26 cellular contexts compared by ENCODE assay signal in the genomic region with DNA sequence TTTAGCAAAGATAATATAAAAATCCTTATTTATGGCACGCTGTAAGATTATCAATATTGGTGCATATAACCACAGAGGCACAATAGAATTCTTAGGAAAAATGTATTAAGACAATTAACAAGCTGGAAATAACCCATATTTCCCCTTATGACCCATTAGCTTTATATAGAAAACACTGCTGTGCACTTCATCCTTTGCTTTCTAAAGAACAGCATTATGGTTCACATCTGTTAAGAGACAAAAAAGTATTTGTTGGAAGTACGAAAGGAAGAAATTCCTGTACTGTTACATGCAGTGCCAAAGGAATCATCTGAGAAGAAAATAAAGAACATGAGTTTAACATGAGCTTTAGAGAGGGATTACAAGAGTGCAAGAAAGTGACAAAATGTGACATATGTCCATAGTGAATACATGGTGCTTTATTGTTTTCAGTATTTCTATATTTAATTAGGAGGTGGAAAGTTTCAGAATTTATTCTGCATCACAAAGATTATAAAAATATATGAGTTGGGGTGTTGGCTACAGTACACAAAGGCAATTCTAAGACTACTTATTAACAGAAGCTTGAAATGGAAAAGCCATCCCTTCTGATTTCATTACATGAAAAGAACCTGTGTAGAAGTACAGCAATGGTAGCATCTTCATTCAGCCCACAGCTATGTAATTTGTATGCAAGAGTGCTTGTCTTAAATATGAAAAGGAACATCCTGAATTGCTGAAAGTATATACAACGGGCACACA. TPM values are rescaled to one million over a fixed set of nuclear protein-coding genes. Genes with fewer than 3 reads are reported as not detected.
A peak's percentile ranks its signal among the peaks of the same experiment; 100 is the strongest.
DNase-seq lines count a peak whose midpoint lies in the region; ATAC-seq lines count a peak whose summit lies in the region.
"Had no signal": no experiment of that assay in that cellular context is flagged by ENCODE, and none has a peak within 500 bp of the region (broad histone marks: within the 10 kb centered on the region; RNA-seq: fewer than 3 reads in every experiment).

No MANE protein-coding gene starts in this region.

- CTCF ChIA-PET in activated CD4-positive, alpha-beta T cell treated with anti-CD3 and anti-CD28 coated beads for 36 hours (lab: Charles Lee), result interaction anchor here (0.8 to 1.7 kb wide), 3 partner anchors 8 to 23 kb away, joined by 3 read pairs; no protein-coding TSS in a partner anchor

- no peaks in the 10 kb centered on the region for H3K9me3 Mint-ChIP-seq in activated CD4-positive, alpha-beta T cell treated with anti-CD3 and anti-CD28 coated beads for 36 hours (ENCODE audit: low read depth)
- H3K9me3 Mint-ChIP-seq in activated naive CD8-positive, alpha-beta T cell treated with anti-CD3 and anti-CD28 coated beads, Interleukin-2, amount 50 U/mL, for 24 hours, result no peaks in the 10 kb centered on the region
- no peaks in the 10 kb centered on the region for H3K9me3 Mint-ChIP-seq in memory B cell
- no peaks in the 10 kb centered on the region for H3K9me3 Mint-ChIP-seq in stimulated activated naive B cell treated with anti-CD40 and anti-IgM and Interleukin-4, amounts not matched to agents 10 μg/mL and 1 μg/mL and 100 μg/mL, for 72 hours
- H3K9me3 Mint-ChIP-seq: activated T-helper 17 cell treated with anti-CD3 and anti-CD28 coated beads, Interleukin-2, amount 50 U/mL, for 72 hours; naive thymus-derived CD4-positive, alpha-beta T cell; stimulated activated memory B cell treated with anti-CD40 and anti-IgM and Interleukin-4, amounts not matched to agents 10 μg/mL and 1 μg/mL and 100 μg/mL, for 72 hours had no signal

- peaks cover 31% of the 10 kb centered on the region for H3K36me3 Mint-ChIP-seq in activated CD4-positive, alpha-beta T cell treated with anti-CD3 and anti-CD28 coated beads for 36 hours (ENCODE audit: low read depth)
- H3K36me3 Mint-ChIP-seq in activated naive CD8-positive, alpha-beta T cell treated with anti-CD3 and anti-CD28 coated beads, Interleukin-2, amount 50 U/mL, for 24 hours (ENCODE audit: low read depth), result peaks cover 33% of the 10 kb centered on the region
- peaks cover 5% of the 10 kb centered on the region for H3K36me3 Mint-ChIP-seq in memory B cell
- H3K36me3 Mint-ChIP-seq in stimulated activated naive B cell treated with anti-CD40 and anti-IgM and Interleukin-4, amounts not matched to agents 10 μg/mL and 1 μg/mL and 100 μg/mL, for 72 hours, result peaks cover 15 to 38% of the 10 kb centered on the region in 2 donors

- ATAC-seq in activated CD4-positive, alpha-beta T cell treated with anti-CD3 and anti-CD28 coated beads for 36 hours, result no peak
- ATAC-seq in activated naive CD8-positive, alpha-beta T cell treated with anti-CD3 and anti-CD28 coated beads, Interleukin-2, amount 50 U/mL, for 24 hours, result no peak
- ATAC-seq in memory B cell (ENCODE audit: low read depth), result no peak
- ATAC-seq in stimulated activated naive B cell treated with anti-CD40 and anti-IgM and Interleukin-4, amounts not matched to agents 10 μg/mL and 1 μg/mL and 100 μg/mL, for 72 hours (replicated peaks), result peak; percentile 33 to 60
- ATAC-seq in GM19324 (IDR thresholded peaks at IDR 0.05; ENCODE audit: low FRiP score, unreplicated experiment), result no peak
- ATAC-seq: activated CD4-positive, CD25-positive, alpha-beta regulatory T cell treated with anti-CD3 and anti-CD28 coated beads, Interleukin-2, amount 50 U/mL, for 24 hours; activated T-helper 17 cell treated with anti-CD3 and anti-CD28 coated beads, Interleukin-2, amount 50 U/mL, for 72 hours; naive thymus-derived CD4-positive, alpha-beta T cell; stimulated activated memory B cell treated with anti-CD40 and anti-IgM and Interleukin-4, amounts not matched to agents 10 μg/mL and 1 μg/mL and 100 μg/mL, for 72 hours had no signal

- no peak for DNase-seq in activated CD4-positive, alpha-beta T cell treated with anti-CD3 and anti-CD28 coated beads for 36 hours
- no peak for DNase-seq in activated CD4-positive, alpha-beta T cell treated with anti-CD3 and anti-CD28 coated beads, Interleukin-2, amount 50 U/mL, for 48 hours
- no peak for DNase-seq in activated naive CD8-positive, alpha-beta T cell treated with anti-CD3 and anti-CD28 coated beads, Interleukin-2, amount 50 U/mL, for 24 hours
- DNase-seq in memory B cell (ENCODE audit: low spot score in 2 of 2), result no peak
- no peak for DNase-seq in stimulated activated naive B cell treated with anti-CD40 and anti-IgM and Interleukin-4, amounts not matched to agents 10 μg/mL and 1 μg/mL and 100 μg/mL, for 72 hours
- no peak for DNase-seq in stimulated activated CD4-positive, alpha-beta T cell treated with anti-CD3 and anti-CD28 coated beads, Interleukin-12 subunit alpha, Interleukin-12 subunit beta, amount 100 ng/mL, for 4 hours
- no peak for DNase-seq in NCI-H2107 treated with DMSO at 0.1 percent for 48 hours (lab: John Stamatoyannopoulos, UW; ENCODE audit: unreplicated experiment)
- DNase-seq: activated naive CD4-positive, alpha-beta T cell treated with anti-CD3 and anti-CD28 coated beads, Interleukin-2, amount 50 U/mL, for 16 hours; cortex of kidney; DMS79 treated with DMSO at 0.1 percent for 48 hours; effector memory CD4-positive, alpha-beta T cell; GF-D8; heart right ventricle; IMR-90; kidney; midbrain; naive thymus-derived CD4-positive, alpha-beta T cell; NCI-H2171; NCI-H510A treated with DMSO at 0.1 percent for 48 hours; substantia nigra; T-helper 2 cell; upper lobe of left lung had no signal

- no peaks in the 10 kb centered on the region for H3K27me3 Mint-ChIP-seq in activated CD4-positive, alpha-beta T cell treated with anti-CD3 and anti-CD28 coated beads for 36 hours
- H3K27me3 Mint-ChIP-seq in activated naive CD8-positive, alpha-beta T cell treated with anti-CD3 and anti-CD28 coated beads, Interleukin-2, amount 50 U/mL, for 24 hours, result no peaks in the 10 kb centered on the region
- no peaks in the 10 kb centered on the region for H3K27me3 Mint-ChIP-seq in memory B cell
- no peaks in the 10 kb centered on the region for H3K27me3 Mint-ChIP-seq in stimulated activated naive B cell treated with anti-CD40 and anti-IgM and Interleukin-4, amounts not matched to agents 10 μg/mL and 1 μg/mL and 100 μg/mL, for 72 hours
- H3K27me3 Mint-ChIP-seq: activated T-helper 17 cell treated with anti-CD3 and anti-CD28 coated beads, Interleukin-2, amount 50 U/mL, for 72 hours; naive thymus-derived CD4-positive, alpha-beta T cell; stimulated activated memory B cell treated with anti-CD40 and anti-IgM and Interleukin-4, amounts not matched to agents 10 μg/mL and 1 μg/mL and 100 μg/mL, for 72 hours had no signal

- peaks cover 70% of the 10 kb centered on the region for H3K4me1 Mint-ChIP-seq in activated CD4-positive, alpha-beta T cell treated with anti-CD3 and anti-CD28 coated beads for 36 hours
- peaks cover 86% of the 10 kb centered on the region for H3K4me1 Mint-ChIP-seq in activated naive CD8-positive, alpha-beta T cell treated with anti-CD3 and anti-CD28 coated beads, Interleukin-2, amount 50 U/mL, for 24 hours
- peaks cover 36% of the 10 kb centered on the region for H3K4me1 Mint-ChIP-seq in memory B cell
- H3K4me1 Mint-ChIP-seq in stimulated activated naive B cell treated with anti-CD40 and anti-IgM and Interleukin-4, amounts not matched to agents 10 μg/mL and 1 μg/mL and 100 μg/mL, for 72 hours, result peaks cover 45 to 68% of the 10 kb centered on the region in 2 donors

- H3K4me3 Mint-ChIP-seq in activated CD4-positive, alpha-beta T cell treated with anti-CD3 and anti-CD28 coated beads for 36 hours, result no peak overlapping the region
- H3K4me3 Mint-ChIP-seq in activated naive CD8-positive, alpha-beta T cell treated with anti-CD3 and anti-CD28 coated beads, Interleukin-2, amount 50 U/mL, for 24 hours, result no peak overlapping the region
- H3K4me3 Mint-ChIP-seq in memory B cell, result no peak overlapping the region
- H3K4me3 Mint-ChIP-seq in stimulated activated naive B cell treated with anti-CD40 and anti-IgM and Interleukin-4, amounts not matched to agents 10 μg/mL and 1 μg/mL and 100 μg/mL, for 72 hours, result peak overlapping the region; percentile 33 to 47
- H3K4me3 Mint-ChIP-seq: activated T-helper 17 cell treated with anti-CD3 and anti-CD28 coated beads, Interleukin-2, amount 50 U/mL, for 72 hours; stimulated activated memory B cell treated with anti-CD40 and anti-IgM and Interleukin-4, amounts not matched to agents 10 μg/mL and 1 μg/mL and 100 μg/mL, for 72 hours had no signal

- H3K27ac Mint-ChIP-seq in activated CD4-positive, alpha-beta T cell treated with anti-CD3 and anti-CD28 coated beads for 36 hours, result peak overlapping the region; percentile 17
- peak overlapping the region; percentile 9 for H3K27ac Mint-ChIP-seq in activated naive CD8-positive, alpha-beta T cell treated with anti-CD3 and anti-CD28 coated beads, Interleukin-2, amount 50 U/mL, for 24 hours
- peak overlapping the region; percentile 43 for H3K27ac Mint-ChIP-seq in memory B cell
- peak overlapping the region; percentile 90 for H3K27ac Mint-ChIP-seq in stimulated activated naive B cell treated with anti-CD40 and anti-IgM and Interleukin-4, amounts not matched to agents 10 μg/mL and 1 μg/mL and 100 μg/mL, for 72 hours
- H3K27ac Mint-ChIP-seq: activated T-helper 17 cell treated with anti-CD3 and anti-CD28 coated beads, Interleukin-2, amount 50 U/mL, for 72 hours; stimulated activated memory B cell treated with anti-CD40 and anti-IgM and Interleukin-4, amounts not matched to agents 10 μg/mL and 1 μg/mL and 100 μg/mL, for 72 hours had no signal

- POLR2A ChIA-PET in activated CD4-positive, alpha-beta T cell treated with anti-CD3 and anti-CD28 coated beads for 36 hours (lab: Charles Lee), result no interaction called here

- intact Hi-C loops in activated CD4-positive, alpha-beta T cell treated with anti-CD3 and anti-CD28 coated beads for 36 hours (cut with DNase I, micrococcal nuclease), result no loop called here

RNA-seq across cellular contexts. Expression of a gene that starts 6.8 kb away (rescaled TPM):
- 100 to 1,000 TPM; 101 to 139 TPM for total RNA-seq in activated CD4-positive, alpha-beta T cell treated with anti-CD3 and anti-CD28 coated beads for 36 hours

Comparison
In these comparisons a context has a peak if more than half of its experiments do, and no peak if none do; other contexts are left out.
1. ATAC-seq: peak in stimulated activated naive B cell treated with anti-CD40 and anti-IgM and Interleukin-4, amounts not matched to agents 10 μg/mL and 1 μg/mL and 100 μg/mL, for 72 hours (2 of 2); none in activated CD4-positive, alpha-beta T cell treated with anti-CD3 and anti-CD28 coated beads for 36 hours (single experiment), activated naive CD8-positive, alpha-beta T cell treated with anti-CD3 and anti-CD28 coated beads, Interleukin-2, amount 50 U/mL, for 24 hours (single experiment), memory B cell (single experiment) and GM19324 (single experiment).
2. H3K27ac Mint-ChIP-seq: peak in every context shown above with its lines; median percentile 90 in stimulated activated naive B cell treated with anti-CD40 and anti-IgM and Interleukin-4, amounts not matched to agents 10 μg/mL and 1 μg/mL and 100 μg/mL, for 72 hours; 43 in memory B cell; 17 in activated CD4-positive, alpha-beta T cell treated with anti-CD3 and anti-CD28 coated beads for 36 hours; 9 in activated naive CD8-positive, alpha-beta T cell treated with anti-CD3 and anti-CD28 coated beads, Interleukin-2, amount 50 U/mL, for 24 hours.
3. H3K4me3 Mint-ChIP-seq: peak in stimulated activated naive B cell treated with anti-CD40 and anti-IgM and Interleukin-4, amounts not matched to agents 10 μg/mL and 1 μg/mL and 100 μg/mL, for 72 hours (2 of 2); none in activated CD4-positive, alpha-beta T cell treated with anti-CD3 and anti-CD28 coated beads for 36 hours (single experiment), activated naive CD8-positive, alpha-beta T cell treated with anti-CD3 and anti-CD28 coated beads, Interleukin-2, amount 50 U/mL, for 24 hours (single experiment) and memory B cell (single experiment).